Comparison of ENCODE assay signal across 1 cellular context in genomic region chr17:79991924-79992656, GRCh38.
TF ChIP-seq lines count a peak whose summit lies in the region.

No MANE protein-coding gene starts in this region.

TF ChIP-seq in HepG2, 621 proteins besides CTCF, POLR2A, EP300 and RAD21 (continued from another document and continues in another):
- no peak; the same call in none of the 2 replicates for TF ChIP-seq ZSCAN9 (CRISPR knock-in tag; IDR thresholded peaks at IDR 0.05; ENCODE audit: borderline replicate concordance)
- TF ChIP-seq ZNF354B (CRISPR knock-in tag; IDR thresholded peaks at IDR 0.05) = no peak
- no peak for TF ChIP-seq IKZF1 (IDR thresholded peaks at IDR 0.05)
- TF ChIP-seq MXD4 (CRISPR knock-in tag; IDR thresholded peaks at IDR 0.05) = no peak
- TF ChIP-seq KLF12 (CRISPR knock-in tag; IDR thresholded peaks at IDR 0.05; ENCODE audit: borderline replicate concordance) = 0 out of 2 replicates have a peak, but pooled peaks have one; percentile 66
- no peak; the same call in none of the 2 replicates for TF ChIP-seq MTF1 (CRISPR knock-in tag; IDR thresholded peaks at IDR 0.05)
- TF ChIP-seq ZNF503 (CRISPR knock-in tag; IDR thresholded peaks at IDR 0.05) = peak; percentile 61
- TF ChIP-seq ZMAT3 (CRISPR knock-in tag; conservative IDR thresholded peaks at IDR 0.05) = peak; percentile 82
- peak; percentile 65; the same call in 1 of the 2 replicates for TF ChIP-seq ZNF703 (CRISPR knock-in tag; IDR thresholded peaks at IDR 0.05; ENCODE audit: borderline replicate concordance)
- peak; percentile 13; the same call in 1 of the 2 replicates for TF ChIP-seq KMT2A (CRISPR knock-in tag; IDR thresholded peaks at IDR 0.05)
- no peak for TF ChIP-seq ARNT (IDR thresholded peaks at IDR 0.05)
- no peak for TF ChIP-seq AHDC1 (CRISPR knock-in tag; IDR thresholded peaks at IDR 0.05; ENCODE audit: borderline replicate concordance)
- TF ChIP-seq DZIP1 (CRISPR knock-in tag; IDR thresholded peaks at IDR 0.05) = peak; percentile 93
- TF ChIP-seq HINFP (CRISPR knock-in tag; IDR thresholded peaks at IDR 0.05; ENCODE audit: low read depth) = 0 out of 2 replicates have a peak, but pooled peaks have one; percentile 17
- no peak for TF ChIP-seq RNF2 (conservative IDR thresholded peaks at IDR 0.05; ENCODE audit: low read depth)
- peak; percentile 55; the same call in 1 of the 2 replicates for TF ChIP-seq PHF8 (CRISPR knock-in tag; IDR thresholded peaks at IDR 0.05)
- no peak; the same call in 1 of the 2 replicates for TF ChIP-seq ZNF24 (IDR thresholded peaks at IDR 0.05)
- TF ChIP-seq ZNF660 (CRISPR knock-in tag; IDR thresholded peaks at IDR 0.05; ENCODE audit: borderline replicate concordance, low read depth) = no peak; the same call in 1 of the 2 replicates
- no peak for TF ChIP-seq MTF2 (CRISPR knock-in tag; IDR thresholded peaks at IDR 0.05; ENCODE audit: borderline replicate concordance)
- no peak for TF ChIP-seq ADNP (CRISPR knock-in tag; IDR thresholded peaks at IDR 0.05)
- no peak for TF ChIP-seq ZNF280D (CRISPR knock-in tag; IDR thresholded peaks at IDR 0.05)
- no peak for TF ChIP-seq PCBP2 (optimal IDR thresholded peaks at IDR 0.05; ENCODE audit: low read depth, low read length, poor library complexity, severe bottlenecking)
- no peak for TF ChIP-seq ARID2 (CRISPR knock-in tag; IDR thresholded peaks at IDR 0.05; ENCODE audit: borderline replicate concordance)
- peak; percentile 73; the same call in 1 of the 2 replicates for TF ChIP-seq NFKBIZ (CRISPR knock-in tag; IDR thresholded peaks at IDR 0.05)
- TF ChIP-seq KDM2A (CRISPR knock-in tag; IDR thresholded peaks at IDR 0.05; ENCODE audit: borderline replicate concordance, low read depth) = peak; percentile 87
- TF ChIP-seq ISX (CRISPR knock-in tag; conservative IDR thresholded peaks at IDR 0.05) = no peak
- peak; percentile 67; the same call in 1 of the 2 replicates for TF ChIP-seq ZNF275 (CRISPR knock-in tag; IDR thresholded peaks at IDR 0.05; ENCODE audit: borderline replicate concordance)
- TF ChIP-seq ZNF33B (CRISPR knock-in tag; IDR thresholded peaks at IDR 0.05) = no peak
- TF ChIP-seq ZNF136 (CRISPR knock-in tag; IDR thresholded peaks at IDR 0.05; ENCODE audit: low read depth) = no peak
- peak; percentile 81; the same call in 1 of the 2 replicates for TF ChIP-seq DMAP1 (CRISPR knock-in tag; IDR thresholded peaks at IDR 0.05)
- peak; percentile 81; the same call in 1 of the 2 replicates for TF ChIP-seq AFF4 (CRISPR knock-in tag; IDR thresholded peaks at IDR 0.05)
- TF ChIP-seq CCAR2 (optimal IDR thresholded peaks at IDR 0.05; ENCODE audit: low read depth, low read length) = no peak
- no peak; the same call in 1 of the 2 replicates for TF ChIP-seq SNAPC2 (CRISPR knock-in tag; IDR thresholded peaks at IDR 0.05)
- peak; percentile 92; the same call in 1 of the 2 replicates for TF ChIP-seq SNAI1 (CRISPR knock-in tag; IDR thresholded peaks at IDR 0.05; ENCODE audit: borderline replicate concordance)
- TF ChIP-seq SAFB2 (CRISPR knock-in tag; IDR thresholded peaks at IDR 0.05; ENCODE audit: borderline replicate concordance, low read depth) = no peak
- TF ChIP-seq RFX3 (CRISPR knock-in tag; IDR thresholded peaks at IDR 0.05) = no peak
- TF ChIP-seq SUZ12 (IDR thresholded peaks at IDR 0.05; ENCODE audit: low read depth, low read length) = no peak
- peak; percentile 62 for TF ChIP-seq KMT2B (CRISPR knock-in tag; IDR thresholded peaks at IDR 0.05)
- no peak for TF ChIP-seq SP1 (IDR thresholded peaks at IDR 0.05)
- TF ChIP-seq SP1 (CRISPR knock-in tag; IDR thresholded peaks at IDR 0.05) = 0 out of 2 replicates have a peak, but pooled peaks have one; percentile 34
- TF ChIP-seq PPARG (CRISPR knock-in tag; conservative IDR thresholded peaks at IDR 0.05) = peak; percentile 28; the same call in 1 of the 2 replicates
- TF ChIP-seq RBM22 (optimal IDR thresholded peaks at IDR 0.05; ENCODE audit: low read length) = peak; percentile 55
- no peak; the same call in 1 of the 2 replicates for TF ChIP-seq JUNB (CRISPR knock-in tag; IDR thresholded peaks at IDR 0.05; ENCODE audit: borderline replicate concordance)
